ENCODE assay signal across 12 cellular contexts in genomic region chr19:38243279-38243673, GRCh38. TPM values are rescaled to one million over a fixed set of nuclear protein-coding genes. Genes with fewer than 3 reads are reported as not detected.
DNase-seq lines count a peak whose midpoint lies in the region; ATAC-seq and TF ChIP-seq lines count a peak whose summit lies in the region.
"Had no signal": no experiment of that assay in that cellular context is flagged by ENCODE, and none has a peak within 500 bp of the region (broad histone marks: within the 10 kb centered on the region; RNA-seq: fewer than 3 reads in every experiment).

No MANE protein-coding gene starts in this region.

- no peak overlapping the region for H3K27ac Mint-ChIP-seq in T-helper 1 cell treated with Interleukin-12 subunit alpha and Interleukin-12 subunit beta and Interleukin-4 antibody, amounts not matched to agents 30 μg/mL and 1 μg/mL, for 36 hours

- H3K27ac ChIP-seq in RWPE1, result peak overlapping the region; percentile 48
- peak overlapping the region in 50 of 59 donors; percentile 13 to 100 (median 98) for H3K27ac ChIP-seq in dorsolateral prefrontal cortex
- no peak overlapping the region for H3K27ac ChIP-seq in smooth muscle cell (ENCODE audit: low read depth)
- H3K27ac ChIP-seq in ovary, result no peak overlapping the region
- H3K27ac ChIP-seq: neutrophil had no signal

- H3F3A ChIP-seq in smooth muscle cell (ENCODE audit: low read depth), result no peaks in the 10 kb centered on the region

- POLR2A ChIA-PET in RWPE1 (lab: Yijun Ruan, JAX; ENCODE audit: low non-redundant PET), result interaction anchor here (0.6 to 0.8 kb wide), 3 partner anchors 93 to 710 kb away, joined by 4 to 8 read pairs (median 4); partner anchors contain the start of gene CATSPERG

- no peaks in the 10 kb centered on the region for H3K36me3 ChIP-seq in smooth muscle cell (ENCODE audit: low read depth)
- H3K36me3 ChIP-seq in ovary, result no peaks in the 10 kb centered on the region
- H3K36me3 ChIP-seq: neutrophil had no signal

- WGBS in smooth muscle cell (ENCODE audit: low lambda C conversion rate), result 73% methylated on average over 13 of the region's 15 CpGs
- WGBS in ovary, 3 donors, result 52 to 57% (median 55%) methylated on average over 15 of the region's 15 CpGs

- no peak for TF ChIP-seq CTCF in RWPE1 (conservative IDR thresholded peaks at IDR 0.05; ENCODE audit: low read depth)
- no peak for TF ChIP-seq CTCF in dorsolateral prefrontal cortex (IDR thresholded peaks at IDR 0.05 in 54 of 56, conservative IDR thresholded peaks at IDR 0.05 in 2 of 56; ENCODE audit: low read depth in 1 of 56, partially characterized antibody in 56 of 56)
- no peak for TF ChIP-seq CTCF in smooth muscle cell (IDR thresholded peaks at IDR 0.05; ENCODE audit: borderline replicate concordance, insufficient read depth, poor library complexity, severe bottlenecking)
- no peak for TF ChIP-seq CTCF in ovary (IDR thresholded peaks at IDR 0.05)

- peak overlapping the region; percentile 73 for H3K4me3 Mint-ChIP-seq in T-helper 1 cell treated with Interleukin-12 subunit alpha and Interleukin-12 subunit beta and Interleukin-4 antibody, amounts not matched to agents 30 μg/mL and 1 μg/mL, for 36 hours

- H3K27me3 ChIP-seq in dorsolateral prefrontal cortex, result no peaks in the 10 kb centered on the region
- H3K27me3 ChIP-seq in smooth muscle cell (ENCODE audit: low read depth), result no peaks in the 10 kb centered on the region
- no peaks in the 10 kb centered on the region for H3K27me3 ChIP-seq in ovary

- H3K4me2 ChIP-seq in smooth muscle cell, result peak overlapping the region; percentile 86

- no peaks in the 10 kb centered on the region for H3K27me3 Mint-ChIP-seq in T-helper 1 cell treated with Interleukin-12 subunit alpha and Interleukin-12 subunit beta and Interleukin-4 antibody, amounts not matched to agents 30 μg/mL and 1 μg/mL, for 36 hours (ENCODE audit: low read depth)

- H3K4me1 Mint-ChIP-seq in T-helper 1 cell treated with Interleukin-12 subunit alpha and Interleukin-12 subunit beta and Interleukin-4 antibody, amounts not matched to agents 30 μg/mL and 1 μg/mL, for 36 hours (ENCODE audit: low read depth), result peaks cover 8% of the 10 kb centered on the region

- H4K20me1 ChIP-seq in smooth muscle cell (ENCODE audit: low read depth), result no peaks in the 10 kb centered on the region

- DNase-seq in T-helper 1 cell (no peak), RWPE1 (ENCODE audit: low spot score) (no peak), dorsolateral prefrontal cortex (no peak), smooth muscle cell (lab: John Stamatoyannopoulos, UW; ENCODE audit: unreplicated experiment) (no peak), amygdala (lab: John Stamatoyannopoulos, UW) (no peak), ovary (no peak)
- DNase-seq: NCI-H187 treated with DMSO at 0.1 percent for 48 hours had no signal

- ATAC-seq in GM18502 (IDR thresholded peaks at IDR 0.05; ENCODE audit: poor library complexity, unreplicated experiment), result no peak

- TF ChIP-seq POLR2A in ovary (IDR thresholded peaks at IDR 0.05), result no peak

- H3K4me3 ChIP-seq in dorsolateral prefrontal cortex (peak overlapping the region in 41 of 59 donors; percentile 8 to 57 (median 39)), smooth muscle cell (peak overlapping the region; percentile 51), ovary (no peak overlapping the region)

- intact Hi-C loops in dorsolateral prefrontal cortex (cut with DNase I), result loop anchor here (5.0 kb wide), 2 partner anchors 74 to 129 kb away; partner anchors contain the start of genes KCNK6 (in 2 of the 2), YIF1B (in 2 of the 2) and PSMD8 (in 1 of the 2)
- intact Hi-C loops in ovary (cut with DNase I), result loop anchor here in 1 of 4 donors (5.0 kb wide), 1 partner anchor 89 kb away; no protein-coding TSS in a partner anchor

- H3K36me3 Mint-ChIP-seq in T-helper 1 cell treated with Interleukin-12 subunit alpha and Interleukin-12 subunit beta and Interleukin-4 antibody, amounts not matched to agents 30 μg/mL and 1 μg/mL, for 36 hours (ENCODE audit: low read depth), result no peaks in the 10 kb centered on the region

- CTCF ChIA-PET in RWPE1 (lab: Yijun Ruan, JAX), result interaction anchor here (0.7 to 1.9 kb wide), 4 partner anchors 9 to 103 kb away, joined by 3 to 17 read pairs (median 4); no protein-coding TSS in a partner anchor

- peak overlapping the region; percentile 37 for H3K9ac ChIP-seq in smooth muscle cell (ENCODE audit: low read depth)

- H3K9me3 ChIP-seq in smooth muscle cell (replicated peaks; ENCODE audit: low read depth), result no peaks in the 10 kb centered on the region
- no peaks in the 10 kb centered on the region for H3K9me3 ChIP-seq in ovary
- H3K9me3 ChIP-seq: neutrophil had no signal

- H3K79me2 ChIP-seq in smooth muscle cell (ENCODE audit: low read depth), result no peaks in the 10 kb centered on the region

- H2AFZ ChIP-seq in smooth muscle cell (ENCODE audit: low read depth), result peak overlapping the region; percentile 92

- TF ChIP-seq EP300 in ovary (IDR thresholded peaks at IDR 0.05), result no peak

- no peaks in the 10 kb centered on the region for H3K9me3 Mint-ChIP-seq in T-helper 1 cell treated with Interleukin-12 subunit alpha and Interleukin-12 subunit beta and Interleukin-4 antibody, amounts not matched to agents 30 μg/mL and 1 μg/mL, for 36 hours

- H3K4me1 ChIP-seq in smooth muscle cell (ENCODE audit: low read depth) (no peaks in the 10 kb centered on the region), ovary (ENCODE audit: insufficient read depth) (peaks cover 6% of the 10 kb centered on the region)

RNA-seq across cellular contexts. Expression of gene PPP1R14A, which starts 12.9 kb away (rescaled TPM):
- 100 to 1,000 TPM in 57 of 120 experiments, 10 to 100 TPM in 63; 17.4 to 465 (median 98.7) TPM for total RNA-seq in dorsolateral prefrontal cortex
- 4.0 and 8.1 TPM in 2 replicates for total RNA-seq in smooth muscle cell
- polyA plus RNA-seq in smooth muscle cell, result 88.4 and 89.7 TPM in 2 replicates
- total RNA-seq in ovary, result 100 to 1,000 TPM in 3 of 7 donors, 10 to 100 TPM in 4; 36.8 to 235 (median 97.1) TPM
- polyA plus RNA-seq in ovary, result 10 to 100 TPM; 10.5 to 92.8 TPM
- total RNA-seq: A172, Daoy had no signal

RNA-seq across cellular contexts. Expression of gene DPF1, which starts 19.3 kb away (rescaled TPM):
- total RNA-seq in dorsolateral prefrontal cortex, result 10 to 100 TPM; 22.0 to 91.2 (median 57.5) TPM
- 0.27 TPM in 1 of 2 replicates, not detected in the other for total RNA-seq in smooth muscle cell
- polyA plus RNA-seq in smooth muscle cell, result 2.4 and 3.1 TPM in 2 replicates
- 1 to 10 TPM in 1 of 7 donors, under 1 TPM in 4, not detected in 2; 0.23 to 1.0 (median 0.35) TPM for total RNA-seq in ovary
- under 1 TPM; 0.23 to 0.50 TPM for polyA plus RNA-seq in ovary

RNA-seq across cellular contexts. Expression of gene SPINT2, which starts 21.1 kb away (rescaled TPM):
- total RNA-seq in dorsolateral prefrontal cortex (100 to 1,000 TPM in 44 of 120 experiments, 10 to 100 TPM in 76; 41.9 to 135 (median 92.4) TPM), smooth muscle cell (153 and 157 TPM in 2 replicates), ovary (100 to 1,000 TPM; 111 to 556 (median 118) TPM)
- polyA plus RNA-seq in smooth muscle cell (201 and 453 TPM in 2 replicates), ovary (10 to 100 TPM; 71.5 to 79.6 TPM)

Comparison
In these comparisons a context has a peak if more than half of its experiments do, and no peak if none do; other contexts are left out.
1. H3K27ac ChIP-seq: peak in RWPE1 (single experiment) and dorsolateral prefrontal cortex (50 of 59); none in smooth muscle cell (single experiment) and ovary (0 of 2).
2. RNA of gene DPF1, which starts 19.3 kb away (total RNA-seq): 22.0 to 91.2 TPM in dorsolateral prefrontal cortex; 0.23 to 1.0 TPM in ovary and 0.27 TPM in smooth muscle cell; every median in the first group is over 10 times any median in the second.